Comparison of ENCODE assay signal across 29 cellular contexts in genomic region chr20:36815454-36816091, GRCh38. TPM values are rescaled to one million over a fixed set of nuclear protein-coding genes. Genes with fewer than 3 reads are reported as not detected.
DNase-seq lines count a peak whose midpoint lies in the region; TF ChIP-seq lines count a peak whose summit lies in the region.
"Had no signal": no experiment of that assay in that cellular context is flagged by ENCODE, and none has a peak within 500 bp of the region (broad histone marks: within the 10 kb centered on the region; RNA-seq: fewer than 3 reads in every experiment).

No MANE protein-coding gene starts in this region.

- H3K9me3 ChIP-seq in HUES64 (ENCODE audit: insufficient read depth, low read depth, low read length), result no peaks in the 10 kb centered on the region
- H3K9me3 ChIP-seq: BLaER1 treated with 17β-estradiol and CSF1 and Interleukin-3, amounts not matched to agents 10 nM and 100 nM; Caco-2; left lung; tibial artery had no signal

- intact Hi-C loops in activated naive CD4-positive, alpha-beta T cell treated with anti-CD3 and anti-CD28 coated beads for 36 hours (cut with micrococcal nuclease), result no loop called here

- peak overlapping the region; percentile 9; the same call in 1 of the 2 replicates for H3K9ac ChIP-seq in HUES64 (ENCODE audit: low read depth, low read length)
- H3K9ac ChIP-seq: BLaER1 treated with 17β-estradiol and CSF1 and Interleukin-3, amounts not matched to agents 10 nM and 100 nM had no signal

- H3K4me3 ChIP-seq in HUES64 (ENCODE audit: low read length), result no peak overlapping the region
- H3K4me3 ChIP-seq: BLaER1 treated with 17β-estradiol and CSF1 and Interleukin-3, amounts not matched to agents 10 nM and 100 nM; left lung; PC-9; skin epidermis; tibial artery had no signal

- no peak for TF ChIP-seq CTCF in type B pancreatic cell (conservative IDR thresholded peaks at IDR 0.05)

- peak in 2 of 61 donors; percentile 31 to 42 for DNase-seq in caudate nucleus (lab: John Stamatoyannopoulos, UW)
- DNase-seq in left kidney (ENCODE audit: low read depth, low spot score), result peak; percentile 39
- DNase-seq in type B pancreatic cell (ENCODE audit: extremely low spot score, unreplicated experiment), result no peak
- no peak for DNase-seq in SK-N-DZ (ENCODE audit: low spot score)
- no peak for DNase-seq in pons (ENCODE audit: low spot score)
- no peak for DNase-seq in activated naive CD4-positive, alpha-beta T cell treated with anti-CD3 and anti-CD28 coated beads for 36 hours
- DNase-seq: activated CD4-positive, alpha-beta T cell treated with anti-CD3 and anti-CD28 coated beads, Interleukin-2, amount 50 U/mL, for 4 hours; activated naive CD4-positive, alpha-beta T cell treated with anti-CD3 and anti-CD28 coated beads, Interleukin-2, amount 50 U/mL, for 16 hours; amygdala; Caco-2; DMS79; effector memory CD4-positive, alpha-beta T cell; foreskin keratinocyte; HFFc6; naive B cell; NCI-H1694; NCI-H2171; NCI-H524; occipital lobe; PC-9; SHP77 treated with DMSO at 0.1 percent for 48 hours; stimulated activated naive CD8-positive, alpha-beta T cell treated with anti-CD3 and anti-CD28 coated beads, Interleukin-15, amount 100 ng/mL, for 72 hours; SW 1271; T1000; tibial artery had no signal

- WGBS in HUES64, result 95% methylated on average over 49 of the region's 49 CpGs

- peaks cover 17% of the 10 kb centered on the region for H3K4me1 Mint-ChIP-seq in type B pancreatic cell (ENCODE audit: unreplicated experiment)
- no peaks in the 10 kb centered on the region for H3K4me1 Mint-ChIP-seq in activated naive CD4-positive, alpha-beta T cell treated with anti-CD3 and anti-CD28 coated beads for 36 hours (ENCODE audit: low read depth)
- H3K4me1 Mint-ChIP-seq: stimulated activated naive CD8-positive, alpha-beta T cell treated with anti-CD3 and anti-CD28 coated beads, Interleukin-15, amount 100 ng/mL, for 72 hours had no signal

- H3K36me3 ChIP-seq in HUES64 (ENCODE audit: insufficient read depth, low read length), result peaks cover 57% of the 10 kb centered on the region

- H3K27me3 ChIP-seq in HUES64 (ENCODE audit: insufficient read depth, low read length), result no peaks in the 10 kb centered on the region
- H3K27me3 ChIP-seq: BLaER1 treated with 17β-estradiol and CSF1 and Interleukin-3, amounts not matched to agents 10 nM and 100 nM; foreskin keratinocyte; left lung; tibial artery had no signal

- no peaks in the 10 kb centered on the region for H3K9me3 Mint-ChIP-seq in type B pancreatic cell
- H3K9me3 Mint-ChIP-seq in activated naive CD4-positive, alpha-beta T cell treated with anti-CD3 and anti-CD28 coated beads for 36 hours, result no peaks in the 10 kb centered on the region
- H3K9me3 Mint-ChIP-seq: HFFc6; naive B cell; stimulated activated naive CD8-positive, alpha-beta T cell treated with anti-CD3 and anti-CD28 coated beads, Interleukin-15, amount 100 ng/mL, for 72 hours had no signal

- peaks cover 15% of the 10 kb centered on the region for H3K4me1 ChIP-seq in HUES64 (ENCODE audit: insufficient read depth, low read length)
- H3K4me1 ChIP-seq: foreskin keratinocyte had no signal

- CTCF ChIA-PET in activated naive CD4-positive, alpha-beta T cell treated with anti-CD3 and anti-CD28 coated beads for 36 hours (lab: Charles Lee), result interaction anchor here (0.6 to 1.2 kb wide), 3 partner anchors 11 to 203 kb away, joined by 3 read pairs; no protein-coding TSS in a partner anchor

- H3K4me3 Mint-ChIP-seq in type B pancreatic cell, result no peak overlapping the region
- H3K4me3 Mint-ChIP-seq in activated naive CD4-positive, alpha-beta T cell treated with anti-CD3 and anti-CD28 coated beads for 36 hours, result no peak overlapping the region
- H3K4me3 Mint-ChIP-seq: HFFc6; naive B cell; stimulated activated naive CD8-positive, alpha-beta T cell treated with anti-CD3 and anti-CD28 coated beads, Interleukin-15, amount 100 ng/mL, for 72 hours had no signal

- no peaks in the 10 kb centered on the region for H3K27me3 Mint-ChIP-seq in type B pancreatic cell
- H3K27me3 Mint-ChIP-seq in activated naive CD4-positive, alpha-beta T cell treated with anti-CD3 and anti-CD28 coated beads for 36 hours (ENCODE audit: low read depth), result no peaks in the 10 kb centered on the region
- H3K27me3 Mint-ChIP-seq: naive B cell; stimulated activated naive CD8-positive, alpha-beta T cell treated with anti-CD3 and anti-CD28 coated beads, Interleukin-15, amount 100 ng/mL, for 72 hours had no signal

- H3K27ac ChIP-seq in HUES64 (ENCODE audit: low read depth, low read length) (no peak overlapping the region), caudate nucleus (ENCODE audit: low read depth, low read length) (peak overlapping the region; percentile 6)
- H3K27ac ChIP-seq: BLaER1 treated with 17β-estradiol and CSF1 and Interleukin-3, amounts not matched to agents 10 nM and 100 nM; foreskin keratinocyte; left lung; PC-9; skin epidermis; tibial artery had no signal

- H3K36me3 Mint-ChIP-seq in type B pancreatic cell, result peaks cover 22% of the 10 kb centered on the region
- H3K36me3 Mint-ChIP-seq in activated naive CD4-positive, alpha-beta T cell treated with anti-CD3 and anti-CD28 coated beads for 36 hours (ENCODE audit: low read depth), result no peaks in the 10 kb centered on the region

- peak overlapping the region; percentile 39 for H3K27ac Mint-ChIP-seq in type B pancreatic cell
- H3K27ac Mint-ChIP-seq in activated naive CD4-positive, alpha-beta T cell treated with anti-CD3 and anti-CD28 coated beads for 36 hours, result no peak overlapping the region
- H3K27ac Mint-ChIP-seq: HFFc6 had no signal

RNA-seq across cellular contexts. Expression of gene DSN1, which starts 42.0 kb away (rescaled TPM):
- 20.7 TPM for polyA plus RNA-seq in HUES64 (2013, experiment 1 of 2)
- polyA plus RNA-seq in HUES64 (2013, experiment 2 of 2), result 20.2 TPM
- total RNA-seq in type B pancreatic cell (ENCODE audit: low replicate concordance), result 20.0 and 24.1 TPM in 2 replicates
- polyA plus RNA-seq in SK-N-DZ (2014; cell fraction: cytosol; rRNA removed), result 108 and 121 TPM in 2 replicates
- 53.8 and 73.5 TPM in 2 replicates for polyA plus RNA-seq in SK-N-DZ (2014; cell fraction: nucleus; rRNA removed)
- 10 to 100 TPM; 23.0 to 24.7 TPM for total RNA-seq in activated naive CD4-positive, alpha-beta T cell treated with anti-CD3 and anti-CD28 coated beads for 36 hours
